In the genomic region with DNA sequence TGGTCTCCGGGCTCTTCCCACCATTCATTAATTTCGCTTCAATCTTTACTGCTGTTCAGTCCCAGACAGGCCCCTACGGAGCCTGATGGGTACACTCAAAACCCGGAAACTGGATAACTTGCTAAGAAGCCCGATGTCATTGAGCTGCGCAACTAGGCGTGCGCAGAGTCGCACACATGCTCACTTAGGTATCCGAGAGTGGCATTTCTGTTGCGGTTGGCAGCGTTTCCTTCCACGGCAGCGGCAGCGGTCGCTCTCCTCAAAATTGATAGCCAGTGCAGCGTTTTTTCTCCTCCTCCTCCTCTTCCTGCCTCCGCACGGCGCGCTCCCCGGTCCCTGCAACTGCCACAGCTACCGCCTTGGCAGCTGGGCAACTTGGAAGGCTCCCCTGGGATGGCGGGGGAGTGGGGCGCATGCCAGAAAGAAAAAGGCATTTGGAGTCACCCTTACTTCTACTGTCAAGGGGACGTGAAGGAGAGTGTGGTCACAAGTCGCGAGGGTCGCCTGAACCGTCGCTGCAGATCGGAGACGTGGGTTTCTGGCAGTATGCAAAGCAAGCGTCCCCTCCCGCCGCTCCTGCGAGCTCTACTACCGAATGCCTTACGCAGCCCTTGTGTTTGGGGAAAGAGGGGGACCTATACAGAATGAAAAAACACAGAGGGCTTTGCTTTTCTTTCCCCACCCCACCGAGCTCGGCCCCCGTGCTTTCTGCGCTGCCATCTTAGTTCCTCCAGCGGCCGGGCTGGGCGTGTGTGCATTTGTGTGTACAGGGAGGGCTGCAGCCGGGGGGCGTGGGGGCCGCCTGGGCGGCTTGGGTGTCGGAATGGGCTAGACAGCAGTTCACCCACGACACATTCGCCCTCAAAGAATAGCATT, we compare ENCODE assay signal across 1 cellular context.
TF ChIP-seq lines count a peak whose summit lies in the region.

No MANE protein-coding gene starts in this region.

TF ChIP-seq in GM12878, 131 proteins besides CTCF, POLR2A, EP300 and RAD21 (continued from another document and continues in another):
- TF ChIP-seq CEBPB (IDR thresholded peaks at IDR 0.05; ENCODE audit: borderline replicate concordance in 1 of 2, low read depth in 2 of 2, low read length in 2 of 2) (no peak), SPI1 (IDR thresholded peaks at IDR 0.05; ENCODE audit: borderline replicate concordance, insufficient read depth, low read depth, low read length) (peak; percentile 11; the same call in 1 of the 2 replicates), KDM1A (IDR thresholded peaks at IDR 0.05; ENCODE audit: borderline replicate concordance) (no peak), PML (IDR thresholded peaks at IDR 0.05; ENCODE audit: low read length) (no peak), CHD4 (IDR thresholded peaks at IDR 0.05) (no peak), POU2F2 (IDR thresholded peaks at IDR 0.05; ENCODE audit: borderline replicate concordance, low read depth, low read length) (peak; percentile 43; the same call in 2 of the 3 replicates), GATAD2B (conservative IDR thresholded peaks at IDR 0.05; ENCODE audit: low read depth) (peak; percentile 80), ZNF384 (IDR thresholded peaks at IDR 0.05; ENCODE audit: borderline replicate concordance, low read depth, low read length) (no peak; the same call in 1 of the 2 replicates), TBL1XR1 (IDR thresholded peaks at IDR 0.05; ENCODE audit: low read depth, low read length) (peak; percentile 12; the same call in 1 of the 2 replicates), IRF4 (IDR thresholded peaks at IDR 0.05; ENCODE audit: low read depth, low read length) (peak; percentile 60), ZNF217 (IDR thresholded peaks at IDR 0.05) (0 out of 2 replicates have a peak, but pooled peaks have one; percentile 24), BMI1 (IDR thresholded peaks at IDR 0.05; ENCODE audit: borderline replicate concordance) (no peak), CBFB (IDR thresholded peaks at IDR 0.05; ENCODE audit: low read depth) (peak; percentile 91), RFX5 (IDR thresholded peaks at IDR 0.05; ENCODE audit: low read depth, low read length) (0 out of 2 replicates have a peak, but pooled peaks have one; percentile 46), TAF1 (IDR thresholded peaks at IDR 0.05; ENCODE audit: borderline replicate concordance, low read depth, low read length) (peak; percentile 77; the same call in 1 of the 2 replicates), IKZF1 (conservative IDR thresholded peaks at IDR 0.05) (peak; percentile 97), ZNF622 (IDR thresholded peaks at IDR 0.05) (no peak), MTA2 (IDR thresholded peaks at IDR 0.05; ENCODE audit: low read depth) (peak; percentile 68), CREM (IDR thresholded peaks at IDR 0.05; ENCODE audit: low read depth) (peak; percentile 80), MYC (IDR thresholded peaks at IDR 0.05; ENCODE audit: insufficient read depth, insufficient read length, insufficient replicate concordance, low read length, severe bottlenecking) (peak; percentile 48), STAT1 (conservative IDR thresholded peaks at IDR 0.05) (peak; percentile 30; the same call in 1 of the 2 replicates), NRF1 (conservative IDR thresholded peaks at IDR 0.05; ENCODE audit: low read depth, low read length) (peak; percentile 97), ZSCAN29 (IDR thresholded peaks at IDR 0.05) (peak; percentile 90), SMARCA5 (IDR thresholded peaks at IDR 0.05) (peak; percentile 39; the same call in 1 of the 2 replicates), HDGF (IDR thresholded peaks at IDR 0.05) (peak; percentile 43; the same call in 1 of the 2 replicates), ETV6 (conservative IDR thresholded peaks at IDR 0.05 in 1 of 2, IDR thresholded peaks at IDR 0.05 in 1 of 2; ENCODE audit: borderline replicate concordance in 1 of 2, low read depth in 1 of 2) (peak in 1 of 2 experiments; percentile 75; a peak in 2 of 4 replicates), IKZF2 (IDR thresholded peaks at IDR 0.05) (peak; percentile 90 to 93), KAT2A (conservative IDR thresholded peaks at IDR 0.05; ENCODE audit: control insufficient read depth, low read depth, low read length) (no peak), BRCA1 (IDR thresholded peaks at IDR 0.05; ENCODE audit: low read depth, low read length) (no peak), TCF12 (IDR thresholded peaks at IDR 0.05; ENCODE audit: low read depth, low read length) (no peak), ESRRA (IDR thresholded peaks at IDR 0.05; ENCODE audit: low read length) (0 out of 2 replicates have a peak, but pooled peaks have one; percentile 34)
- TF ChIP-seq, protein P1, sequence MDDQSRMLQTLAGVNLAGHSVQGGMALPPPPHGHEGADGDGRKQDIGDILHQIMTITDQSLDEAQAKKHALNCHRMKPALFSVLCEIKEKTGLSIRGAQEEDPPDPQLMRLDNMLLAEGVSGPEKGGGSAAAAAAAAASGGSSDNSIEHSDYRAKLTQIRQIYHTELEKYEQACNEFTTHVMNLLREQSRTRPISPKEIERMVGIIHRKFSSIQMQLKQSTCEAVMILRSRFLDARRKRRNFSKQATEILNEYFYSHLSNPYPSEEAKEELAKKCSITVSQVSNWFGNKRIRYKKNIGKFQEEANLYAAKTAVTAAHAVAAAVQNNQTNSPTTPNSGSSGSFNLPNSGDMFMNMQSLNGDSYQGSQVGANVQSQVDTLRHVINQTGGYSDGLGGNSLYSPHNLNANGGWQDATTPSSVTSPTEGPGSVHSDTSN (IDR thresholded peaks at IDR 0.05; ENCODE audit: insufficient replicate concordance, low read depth, low read length): peak; percentile 26
- TF ChIP-seq, protein P2, sequence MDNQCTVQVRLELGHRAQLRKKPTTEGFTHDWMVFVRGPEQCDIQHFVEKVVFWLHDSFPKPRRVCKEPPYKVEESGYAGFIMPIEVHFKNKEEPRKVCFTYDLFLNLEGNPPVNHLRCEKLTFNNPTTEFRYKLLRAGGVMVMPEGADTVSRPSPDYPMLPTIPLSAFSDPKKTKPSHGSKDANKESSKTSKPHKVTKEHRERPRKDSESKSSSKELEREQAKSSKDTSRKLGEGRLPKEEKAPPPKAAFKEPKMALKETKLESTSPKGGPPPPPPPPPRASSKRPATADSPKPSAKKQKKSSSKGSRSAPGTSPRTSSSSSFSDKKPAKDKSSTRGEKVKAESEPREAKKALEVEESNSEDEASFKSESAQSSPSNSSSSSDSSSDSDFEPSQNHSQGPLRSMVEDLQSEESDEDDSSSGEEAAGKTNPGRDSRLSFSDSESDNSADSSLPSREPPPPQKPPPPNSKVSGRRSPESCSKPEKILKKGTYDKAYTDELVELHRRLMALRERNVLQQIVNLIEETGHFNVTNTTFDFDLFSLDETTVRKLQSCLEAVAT (IDR thresholded peaks at IDR 0.05): peak; percentile 73; the same call in 1 of the 2 replicates
- TF ChIP-seq, protein P3, sequence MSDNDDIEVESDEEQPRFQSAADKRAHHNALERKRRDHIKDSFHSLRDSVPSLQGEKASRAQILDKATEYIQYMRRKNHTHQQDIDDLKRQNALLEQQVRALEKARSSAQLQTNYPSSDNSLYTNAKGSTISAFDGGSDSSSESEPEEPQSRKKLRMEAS (IDR thresholded peaks at IDR 0.05; ENCODE audit: low read depth, low read length): peak; percentile 74
- TF ChIP-seq, protein P4, sequence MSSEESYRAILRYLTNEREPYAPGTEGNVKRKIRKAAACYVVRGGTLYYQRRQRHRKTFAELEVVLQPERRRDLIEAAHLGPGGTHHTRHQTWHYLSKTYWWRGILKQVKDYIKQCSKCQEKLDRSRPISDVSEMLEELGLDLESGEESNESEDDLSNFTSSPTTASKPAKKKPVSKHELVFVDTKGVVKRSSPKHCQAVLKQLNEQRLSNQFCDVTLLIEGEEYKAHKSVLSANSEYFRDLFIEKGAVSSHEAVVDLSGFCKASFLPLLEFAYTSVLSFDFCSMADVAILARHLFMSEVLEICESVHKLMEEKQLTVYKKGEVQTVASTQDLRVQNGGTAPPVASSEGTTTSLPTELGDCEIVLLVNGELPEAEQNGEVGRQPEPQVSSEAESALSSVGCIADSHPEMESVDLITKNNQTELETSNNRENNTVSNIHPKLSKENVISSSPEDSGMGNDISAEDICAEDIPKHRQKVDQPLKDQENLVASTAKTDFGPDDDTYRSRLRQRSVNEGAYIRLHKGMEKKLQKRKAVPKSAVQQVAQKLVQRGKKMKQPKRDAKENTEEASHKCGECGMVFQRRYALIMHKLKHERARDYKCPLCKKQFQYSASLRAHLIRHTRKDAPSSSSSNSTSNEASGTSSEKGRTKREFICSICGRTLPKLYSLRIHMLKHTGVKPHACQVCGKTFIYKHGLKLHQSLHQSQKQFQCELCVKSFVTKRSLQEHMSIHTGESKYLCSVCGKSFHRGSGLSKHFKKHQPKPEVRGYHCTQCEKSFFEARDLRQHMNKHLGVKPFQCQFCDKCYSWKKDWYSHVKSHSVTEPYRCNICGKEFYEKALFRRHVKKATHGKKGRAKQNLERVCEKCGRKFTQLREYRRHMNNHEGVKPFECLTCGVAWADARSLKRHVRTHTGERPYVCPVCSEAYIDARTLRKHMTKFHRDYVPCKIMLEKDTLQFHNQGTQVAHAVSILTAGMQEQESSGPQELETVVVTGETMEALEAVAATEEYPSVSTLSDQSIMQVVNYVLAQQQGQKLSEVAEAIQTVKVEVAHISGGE (CRISPR knock-in tag; IDR thresholded peaks at IDR 0.05): peak; percentile 75
- TF ChIP-seq, protein P5, sequence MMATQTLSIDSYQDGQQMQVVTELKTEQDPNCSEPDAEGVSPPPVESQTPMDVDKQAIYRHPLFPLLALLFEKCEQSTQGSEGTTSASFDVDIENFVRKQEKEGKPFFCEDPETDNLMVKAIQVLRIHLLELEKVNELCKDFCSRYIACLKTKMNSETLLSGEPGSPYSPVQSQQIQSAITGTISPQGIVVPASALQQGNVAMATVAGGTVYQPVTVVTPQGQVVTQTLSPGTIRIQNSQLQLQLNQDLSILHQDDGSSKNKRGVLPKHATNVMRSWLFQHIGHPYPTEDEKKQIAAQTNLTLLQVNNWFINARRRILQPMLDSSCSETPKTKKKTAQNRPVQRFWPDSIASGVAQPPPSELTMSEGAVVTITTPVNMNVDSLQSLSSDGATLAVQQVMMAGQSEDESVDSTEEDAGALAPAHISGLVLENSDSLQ (IDR thresholded peaks at IDR 0.05): peak; percentile 83
- TF ChIP-seq, protein P6, sequence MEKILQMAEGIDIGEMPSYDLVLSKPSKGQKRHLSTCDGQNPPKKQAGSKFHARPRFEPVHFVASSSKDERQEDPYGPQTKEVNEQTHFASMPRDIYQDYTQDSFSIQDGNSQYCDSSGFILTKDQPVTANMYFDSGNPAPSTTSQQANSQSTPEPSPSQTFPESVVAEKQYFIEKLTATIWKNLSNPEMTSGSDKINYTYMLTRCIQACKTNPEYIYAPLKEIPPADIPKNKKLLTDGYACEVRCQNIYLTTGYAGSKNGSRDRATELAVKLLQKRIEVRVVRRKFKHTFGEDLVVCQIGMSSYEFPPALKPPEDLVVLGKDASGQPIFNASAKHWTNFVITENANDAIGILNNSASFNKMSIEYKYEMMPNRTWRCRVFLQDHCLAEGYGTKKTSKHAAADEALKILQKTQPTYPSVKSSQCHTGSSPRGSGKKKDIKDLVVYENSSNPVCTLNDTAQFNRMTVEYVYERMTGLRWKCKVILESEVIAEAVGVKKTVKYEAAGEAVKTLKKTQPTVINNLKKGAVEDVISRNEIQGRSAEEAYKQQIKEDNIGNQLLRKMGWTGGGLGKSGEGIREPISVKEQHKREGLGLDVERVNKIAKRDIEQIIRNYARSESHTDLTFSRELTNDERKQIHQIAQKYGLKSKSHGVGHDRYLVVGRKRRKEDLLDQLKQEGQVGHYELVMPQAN (conservative IDR thresholded peaks at IDR 0.05): peak; percentile 58; the same call in 1 of the 2 replicates
- TF ChIP-seq, protein P7, sequence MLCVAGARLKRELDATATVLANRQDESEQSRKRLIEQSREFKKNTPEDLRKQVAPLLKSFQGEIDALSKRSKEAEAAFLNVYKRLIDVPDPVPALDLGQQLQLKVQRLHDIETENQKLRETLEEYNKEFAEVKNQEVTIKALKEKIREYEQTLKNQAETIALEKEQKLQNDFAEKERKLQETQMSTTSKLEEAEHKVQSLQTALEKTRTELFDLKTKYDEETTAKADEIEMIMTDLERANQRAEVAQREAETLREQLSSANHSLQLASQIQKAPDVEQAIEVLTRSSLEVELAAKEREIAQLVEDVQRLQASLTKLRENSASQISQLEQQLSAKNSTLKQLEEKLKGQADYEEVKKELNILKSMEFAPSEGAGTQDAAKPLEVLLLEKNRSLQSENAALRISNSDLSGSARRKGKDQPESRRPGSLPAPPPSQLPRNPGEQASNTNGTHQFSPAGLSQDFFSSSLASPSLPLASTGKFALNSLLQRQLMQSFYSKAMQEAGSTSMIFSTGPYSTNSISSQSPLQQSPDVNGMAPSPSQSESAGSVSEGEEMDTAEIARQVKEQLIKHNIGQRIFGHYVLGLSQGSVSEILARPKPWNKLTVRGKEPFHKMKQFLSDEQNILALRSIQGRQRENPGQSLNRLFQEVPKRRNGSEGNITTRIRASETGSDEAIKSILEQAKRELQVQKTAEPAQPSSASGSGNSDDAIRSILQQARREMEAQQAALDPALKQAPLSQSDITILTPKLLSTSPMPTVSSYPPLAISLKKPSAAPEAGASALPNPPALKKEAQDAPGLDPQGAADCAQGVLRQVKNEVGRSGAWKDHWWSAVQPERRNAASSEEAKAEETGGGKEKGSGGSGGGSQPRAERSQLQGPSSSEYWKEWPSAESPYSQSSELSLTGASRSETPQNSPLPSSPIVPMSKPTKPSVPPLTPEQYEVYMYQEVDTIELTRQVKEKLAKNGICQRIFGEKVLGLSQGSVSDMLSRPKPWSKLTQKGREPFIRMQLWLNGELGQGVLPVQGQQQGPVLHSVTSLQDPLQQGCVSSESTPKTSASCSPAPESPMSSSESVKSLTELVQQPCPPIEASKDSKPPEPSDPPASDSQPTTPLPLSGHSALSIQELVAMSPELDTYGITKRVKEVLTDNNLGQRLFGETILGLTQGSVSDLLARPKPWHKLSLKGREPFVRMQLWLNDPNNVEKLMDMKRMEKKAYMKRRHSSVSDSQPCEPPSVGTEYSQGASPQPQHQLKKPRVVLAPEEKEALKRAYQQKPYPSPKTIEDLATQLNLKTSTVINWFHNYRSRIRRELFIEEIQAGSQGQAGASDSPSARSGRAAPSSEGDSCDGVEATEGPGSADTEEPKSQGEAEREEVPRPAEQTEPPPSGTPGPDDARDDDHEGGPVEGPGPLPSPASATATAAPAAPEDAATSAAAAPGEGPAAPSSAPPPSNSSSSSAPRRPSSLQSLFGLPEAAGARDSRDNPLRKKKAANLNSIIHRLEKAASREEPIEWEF (IDR thresholded peaks at IDR 0.05; ENCODE audit: insufficient replicate concordance, low read depth, low read length): peak; percentile 56
